ENCODE assay signal across 24 cellular contexts in genomic region chr9:98517710-98518109, GRCh38.
"Had no signal": no experiment of that assay in that cellular context is flagged by ENCODE, and none has a peak within 500 bp of the region (broad histone marks: within the 10 kb centered on the region; RNA-seq: fewer than 3 reads in every experiment).

No MANE protein-coding gene starts in this region.

- DNase-seq: effector memory CD8-positive, alpha-beta T cell; esophagus squamous epithelium; foreskin fibroblast; kidney; left cardiac atrium; left ventricle myocardium inferior; lower lobe of right lung; mesenchymal stem cell; naive B cell; posterior cingulate gyrus; spleen; stimulated activated CD4-positive, alpha-beta T cell treated with anti-CD3 and anti-CD28 coated beads, Interleukin-15, amount 100 ng/mL, for 24 hours; stimulated activated CD4-positive, alpha-beta T cell treated with anti-CD3 and anti-CD28 coated beads, Interleukin-1b, Interleukin-23, amount 100 ng/mL, for 48 hours; stimulated activated CD4-positive, alpha-beta T cell treated with anti-CD3 and anti-CD28 coated beads, Interleukin-4, amount 100 ng/mL, for 24 hours; stimulated activated naive B cell treated with anti-CD40 and anti-IgM and Interleukin-4, amounts not matched to agents 10 μg/mL and 1 μg/mL and 100 μg/mL, for 72 hours; stimulated activated naive CD8-positive, alpha-beta T cell treated with anti-CD3 and anti-CD28 coated beads, Interleukin-15, amount 100 ng/mL, for 72 hours; trophoblast cell had no signal

- H3K4me1 ChIP-seq: esophagus squamous epithelium, gastroesophageal sphincter, left ventricle myocardium inferior, lower lobe of right lung, spleen had no signal

- H3K27ac ChIP-seq: epithelial cell of prostate, esophagus squamous epithelium, gastroesophageal sphincter, left ventricle myocardium inferior, lower lobe of right lung, spleen, thoracic aorta had no signal

- H3K36me3 Mint-ChIP-seq: naive B cell; stimulated activated naive B cell treated with anti-CD40 and anti-IgM and Interleukin-4, amounts not matched to agents 10 μg/mL and 1 μg/mL and 100 μg/mL, for 72 hours had no signal

- H3K27me3 ChIP-seq: gastroesophageal sphincter had no signal

- H3K27ac Mint-ChIP-seq: dendritic cell treated with granulocyte-macrophage colony-stimulating factor and Interleukin-4, amounts not matched to agents 40 ng/mL and 50 ng/mL, for 4 days; effector memory CD8-positive, alpha-beta T cell; naive B cell; nephron; stimulated activated naive B cell treated with anti-CD40 and anti-IgM and Interleukin-4, amounts not matched to agents 10 μg/mL and 1 μg/mL and 100 μg/mL, for 72 hours; stimulated activated naive CD8-positive, alpha-beta T cell treated with anti-CD3 and anti-CD28 coated beads, Interleukin-15, amount 100 ng/mL, for 72 hours had no signal

- ATAC-seq: effector memory CD8-positive, alpha-beta T cell; gastroesophageal sphincter; left cardiac atrium; sciatic nerve; stimulated activated naive B cell treated with anti-CD40 and anti-IgM and Interleukin-4, amounts not matched to agents 10 μg/mL and 1 μg/mL and 100 μg/mL, for 72 hours; stimulated activated naive CD8-positive, alpha-beta T cell treated with anti-CD3 and anti-CD28 coated beads, Interleukin-15, amount 100 ng/mL, for 72 hours had no signal

- H3K36me3 ChIP-seq: esophagus squamous epithelium, gastroesophageal sphincter, left ventricle myocardium inferior, lower lobe of right lung, spleen, thoracic aorta had no signal

- H3K9me3 Mint-ChIP-seq: dendritic cell treated with granulocyte-macrophage colony-stimulating factor and Interleukin-4, amounts not matched to agents 40 ng/mL and 50 ng/mL, for 4 days; effector memory CD8-positive, alpha-beta T cell; nephron; stimulated activated naive CD8-positive, alpha-beta T cell treated with anti-CD3 and anti-CD28 coated beads, Interleukin-15, amount 100 ng/mL, for 72 hours had no signal

- FAIRE-seq: colon, kidney had no signal

- H3K9me3 ChIP-seq: esophagus squamous epithelium, left ventricle myocardium inferior, lower lobe of right lung, spleen, thoracic aorta had no signal

- H3K4me3 ChIP-seq: esophagus squamous epithelium, gastroesophageal sphincter, left ventricle myocardium inferior, lower lobe of right lung, spleen, thoracic aorta had no signal

- H3K4me3 Mint-ChIP-seq: dendritic cell treated with granulocyte-macrophage colony-stimulating factor and Interleukin-4, amounts not matched to agents 40 ng/mL and 50 ng/mL, for 4 days; effector memory CD8-positive, alpha-beta T cell; naive B cell; nephron; stimulated activated naive B cell treated with anti-CD40 and anti-IgM and Interleukin-4, amounts not matched to agents 10 μg/mL and 1 μg/mL and 100 μg/mL, for 72 hours; stimulated activated naive CD8-positive, alpha-beta T cell treated with anti-CD3 and anti-CD28 coated beads, Interleukin-15, amount 100 ng/mL, for 72 hours had no signal

- H3K4me1 Mint-ChIP-seq: naive B cell; nephron; stimulated activated naive B cell treated with anti-CD40 and anti-IgM and Interleukin-4, amounts not matched to agents 10 μg/mL and 1 μg/mL and 100 μg/mL, for 72 hours; stimulated activated naive CD8-positive, alpha-beta T cell treated with anti-CD3 and anti-CD28 coated beads, Interleukin-15, amount 100 ng/mL, for 72 hours had no signal
